ENCODE assay signal across 27 cellular contexts in genomic region chr12:51669996-51670395, GRCh38.
"Had no signal": no experiment of that assay in that cellular context is flagged by ENCODE, and none has a peak within 500 bp of the region (broad histone marks: within the 10 kb centered on the region; RNA-seq: fewer than 3 reads in every experiment).

No MANE protein-coding gene starts in this region.

- H3K27ac Mint-ChIP-seq: mesothelial cell of epicardium; naive B cell; natural killer cell; nephron progenitor cell; progenitor cell of endocrine pancreas; stimulated activated naive B cell treated with anti-CD40 and anti-IgM and Interleukin-4, amounts not matched to agents 10 μg/mL and 1 μg/mL and 100 μg/mL, for 72 hours had no signal

- H3K4me3 ChIP-seq: left lung, lower lobe of right lung, ovary, right atrium auricular region, right lobe of liver, skin epidermis, stomach, testis, thyroid gland, transverse colon, upper lobe of left lung, vagina had no signal

- H3K27me3 ChIP-seq: left lung, ovary, right atrium auricular region, right lobe of liver, stomach, testis, thyroid gland, transverse colon, upper lobe of left lung, vagina had no signal

- H3K36me3 ChIP-seq: left lung, lower lobe of right lung, ovary, right atrium auricular region, right lobe of liver, stomach, thyroid gland, transverse colon, upper lobe of left lung, vagina had no signal

- H3K27me3 Mint-ChIP-seq: progenitor cell of endocrine pancreas had no signal

- H3K4me1 Mint-ChIP-seq: naive B cell; stimulated activated naive B cell treated with anti-CD40 and anti-IgM and Interleukin-4, amounts not matched to agents 10 μg/mL and 1 μg/mL and 100 μg/mL, for 72 hours had no signal

- H3K9me3 Mint-ChIP-seq: mesothelial cell of epicardium; naive B cell; natural killer cell; nephron progenitor cell; stimulated activated naive B cell treated with anti-CD40 and anti-IgM and Interleukin-4, amounts not matched to agents 10 μg/mL and 1 μg/mL and 100 μg/mL, for 72 hours had no signal

- DNase-seq: hippocampal formation; kidney; left colon; left lung; lower lobe of right lung; mesendoderm; naive B cell; natural killer cell; nephron progenitor cell; ovary; right lobe of liver; stimulated activated CD4-positive, alpha-beta T cell treated with anti-CD3 and anti-CD28 coated beads, Interleukin-12 subunit alpha, Interleukin-12 subunit beta, amount 100 ng/mL, for 4 hours; stimulated activated CD4-positive, alpha-beta T cell treated with anti-CD3 and anti-CD28 coated beads, Interleukin-15, amount 100 ng/mL, for 24 hours; stimulated activated CD4-positive, alpha-beta T cell treated with anti-CD3 and anti-CD28 coated beads, Interleukin-2, amount 100 ng/mL, for 24 hours; stimulated activated CD4-positive, alpha-beta T cell treated with anti-CD3 and anti-CD28 coated beads, Interleukin-4, amount 100 ng/mL, for 1 hour; stimulated activated naive B cell treated with anti-CD40 and anti-IgM and Interleukin-4, amounts not matched to agents 10 μg/mL and 1 μg/mL and 100 μg/mL, for 72 hours; stimulated activated naive CD8-positive, alpha-beta T cell treated with anti-CD3 and anti-CD28 coated beads, Interleukin-15, Interleukin-2, amounts not matched to agents 100 U/mL and 50 U/mL, for 24 hours; stomach; testis; thyroid gland; transverse colon; upper lobe of left lung had no signal

- H3K27ac ChIP-seq: left lung, lower lobe of right lung, ovary, right atrium auricular region, right lobe of liver, skin epidermis, stomach, testis, thyroid gland, transverse colon, upper lobe of left lung, vagina had no signal

- H3K4me3 Mint-ChIP-seq: mesothelial cell of epicardium; naive B cell; natural killer cell; nephron progenitor cell; stimulated activated naive B cell treated with anti-CD40 and anti-IgM and Interleukin-4, amounts not matched to agents 10 μg/mL and 1 μg/mL and 100 μg/mL, for 72 hours had no signal

- ATAC-seq: left lung; lower lobe of right lung; natural killer cell; stimulated activated naive B cell treated with anti-CD40 and anti-IgM and Interleukin-4, amounts not matched to agents 10 μg/mL and 1 μg/mL and 100 μg/mL, for 72 hours; stimulated activated naive CD8-positive, alpha-beta T cell treated with anti-CD3 and anti-CD28 coated beads, Interleukin-15, Interleukin-2, amounts not matched to agents 100 U/mL and 50 U/mL, for 24 hours had no signal

- H3K4me1 ChIP-seq: left lung, lower lobe of right lung, right atrium auricular region, stomach, testis, thyroid gland, upper lobe of left lung, vagina had no signal

- H3K9me3 ChIP-seq: left lung, lower lobe of right lung, ovary, right atrium auricular region, right lobe of liver, stomach, testis, thyroid gland, transverse colon, upper lobe of left lung, vagina had no signal

- H3K36me3 Mint-ChIP-seq: mesothelial cell of epicardium; naive B cell; natural killer cell; stimulated activated naive B cell treated with anti-CD40 and anti-IgM and Interleukin-4, amounts not matched to agents 10 μg/mL and 1 μg/mL and 100 μg/mL, for 72 hours had no signal
